24 cellular contexts compared by ENCODE assay signal in genomic region chr9:127644943-127645342, GRCh38. TPM values are rescaled to one million over a fixed set of nuclear protein-coding genes. Genes with fewer than 3 reads are reported as not detected.
DNase-seq lines count a peak whose midpoint lies in the region; ATAC-seq, FAIRE-seq and TF ChIP-seq lines count a peak whose summit lies in the region.
"Had no signal": no experiment of that assay in that cellular context is flagged by ENCODE, and none has a peak within 500 bp of the region (broad histone marks: within the 10 kb centered on the region; RNA-seq: fewer than 3 reads in every experiment).

No MANE protein-coding gene starts in this region.

- no peak for TF ChIP-seq RAD21 in K562 (CRISPR knock-in tag; conservative IDR thresholded peaks at IDR 0.05 in 1 of 2, IDR thresholded peaks at IDR 0.05 in 1 of 2)

- POLR2A ChIA-PET in K562 (lab: Yijun Ruan, JAX) = interaction anchor here (0.6 to 1.3 kb wide), 3 partner anchors 10 to 29 kb away, joined by 3 to 4 read pairs (median 3); no protein-coding TSS in a partner anchor

- TF ChIP-seq EP300 in K562 (IDR thresholded peaks at IDR 0.05; ENCODE audit: low read length) = no peak

- H3K36me3 ChIP-seq in heart right ventricle (no peaks in the 10 kb centered on the region), right atrium auricular region (no peaks in the 10 kb centered on the region), K562 (ENCODE audit: control insufficient read depth, insufficient read depth, low read length) (no peaks in the 10 kb centered on the region), lower lobe of right lung (no peaks in the 10 kb centered on the region)
- H3K36me3 ChIP-seq: adrenal gland; BLaER1 treated with 17β-estradiol and CSF1 and Interleukin-3, amounts not matched to agents 10 nM and 100 nM; prostate gland had no signal

- 55 to 74% methylated on average over 4 of the region's 4 CpGs for WGBS in heart right ventricle, 2 donors
- WGBS in K562 (ENCODE audit: insufficient coverage, low coverage, missing lambda C conversion rate) = 82% methylated on average over 4 of the region's 4 CpGs

- no peaks in the 10 kb centered on the region for H3K9me1 ChIP-seq in K562 (ENCODE audit: control insufficient read depth, insufficient read depth, low read length)

- intact Hi-C loops in heart right ventricle (cut with DNase I) = loop anchor here in 1 of 10 donors (5.0 kb wide), 1 partner anchor 53 kb away; no protein-coding TSS in a partner anchor
- intact Hi-C loops in K562 (cut with micrococcal nuclease) = no loop called here
- intact Hi-C loops in lower lobe of right lung (cut with DNase I) = no loop called here

- no peak for TF ChIP-seq POLR2A in K562 (conservative IDR thresholded peaks at IDR 0.05)

- H3K4me1 ChIP-seq in heart right ventricle = peaks cover 0 to 46% (median 19%) of the 10 kb centered on the region in 9 donors
- peaks cover 0 to 14% of the 10 kb centered on the region in 2 donors for H3K4me1 ChIP-seq in right atrium auricular region
- peaks cover 10 to 16% of the 10 kb centered on the region in 2 experiments; a peak in 4 of 5 replicates for H3K4me1 ChIP-seq in K562 (replicated peaks in 1 of 2; ENCODE audit: control insufficient read depth in 2 of 2, insufficient read depth in 2 of 2, low read length in 2 of 2)
- peaks cover 41% of the 10 kb centered on the region for H3K4me1 ChIP-seq in lower lobe of right lung
- H3K4me1 ChIP-seq: adrenal gland; BLaER1 treated with 17β-estradiol and CSF1 and Interleukin-3, amounts not matched to agents 10 nM and 100 nM; prostate gland had no signal

- no TSS peak for BruUV-seq in K562 (replicated peaks; lab: Mats Ljungman, UMichigan)

- H3K4me2 ChIP-seq in K562 (ENCODE audit: insufficient read depth, low read length) = no peak overlapping the region
- H3K4me2 ChIP-seq: BLaER1 treated with 17β-estradiol and CSF1 and Interleukin-3, amounts not matched to agents 10 nM and 100 nM had no signal

- no peak for FAIRE-seq in K562 (lab: Jason Lieb, UNC)
- FAIRE-seq: small intestine had no signal

- no peaks in the 10 kb centered on the region; the same call in 1 of the 2 replicates for H4K20me1 ChIP-seq in K562 (replicated peaks; ENCODE audit: control insufficient read depth, insufficient read depth, low read length)

- no peaks in the 10 kb centered on the region for H3K9me3 ChIP-seq in heart right ventricle
- H3K9me3 ChIP-seq in right atrium auricular region = no peaks in the 10 kb centered on the region
- no peaks in the 10 kb centered on the region for H3K9me3 ChIP-seq in K562 (replicated peaks; ENCODE audit: control insufficient read depth, insufficient read depth, low read depth, low read length)
- no peaks in the 10 kb centered on the region for H3K9me3 ChIP-seq in lower lobe of right lung
- H3K9me3 ChIP-seq: adrenal gland; BLaER1 treated with 17β-estradiol and CSF1 and Interleukin-3, amounts not matched to agents 10 nM and 100 nM; prostate gland had no signal

- H3K27me3 ChIP-seq in heart right ventricle (no peaks in the 10 kb centered on the region), right atrium auricular region (no peaks in the 10 kb centered on the region), K562 (ENCODE audit: control insufficient read depth in 2 of 2, insufficient read depth in 2 of 2, low read length in 2 of 2) (no peaks in the 10 kb centered on the region), lower lobe of right lung (ENCODE audit: low read depth) (no peaks in the 10 kb centered on the region)
- H3K27me3 ChIP-seq: adrenal gland; BLaER1 treated with 17β-estradiol and CSF1 and Interleukin-3, amounts not matched to agents 10 nM and 100 nM had no signal

- no peak overlapping the region for H3K9ac ChIP-seq in K562 (ENCODE audit: insufficient read depth in 1 of 2, low read depth in 2 of 2, low read length in 2 of 2)
- H3K9ac ChIP-seq: BLaER1 treated with 17β-estradiol and CSF1 and Interleukin-3, amounts not matched to agents 10 nM and 100 nM had no signal

- in situ Hi-C loops in K562 (cut with MboI) = no loop called here

- TF ChIP-seq CTCF in heart right ventricle (IDR thresholded peaks at IDR 0.05) (no peak), right atrium auricular region (IDR thresholded peaks at IDR 0.05) (no peak), K562 (IDR thresholded peaks at IDR 0.05 in 2 of 3, conservative IDR thresholded peaks at IDR 0.05 in 1 of 3; ENCODE audit: insufficient read depth in 2 of 3, low read depth in 1 of 3, low read length in 3 of 3) (no peak), lower lobe of right lung (IDR thresholded peaks at IDR 0.05) (no peak), foreskin fibroblast (IDR thresholded peaks at IDR 0.05; ENCODE audit: low read depth, low read length) (no peak)

- no peaks in the 10 kb centered on the region for H3K79me2 ChIP-seq in K562 (ENCODE audit: control insufficient read depth, insufficient read depth, low read length)

- ATAC-seq in heart right ventricle (peak in 6 of 8 donors; percentile 20 to 47 (median 40)), K562 (no peak), lower lobe of right lung (peak; percentile 52 to 61), HG03135 (IDR thresholded peaks at IDR 0.05; ENCODE audit: unreplicated experiment) (no peak), HG02973 (IDR thresholded peaks at IDR 0.05; ENCODE audit: unreplicated experiment) (no peak), GM19328 (IDR thresholded peaks at IDR 0.05; ENCODE audit: unreplicated experiment) (no peak)
- ATAC-seq: effector memory CD8-positive, alpha-beta T cell had no signal

- DNase-seq in heart right ventricle (no peak), right atrium auricular region (ENCODE audit: low spot score) (no peak), K562 (ENCODE audit: extremely low read depth in 1 of 4, low spot score in 3 of 4) (no peak), lower lobe of right lung (no peak), foreskin fibroblast (no peak)
- DNase-seq: 8988T; activated CD4-positive, alpha-beta T cell treated with anti-CD3 and anti-CD28 coated beads, Interleukin-2, amount 50 U/mL, for 4 hours; activated gamma-delta T cell; adrenal gland; DMS153; effector memory CD8-positive, alpha-beta T cell; head of caudate nucleus; HFFc6; immature natural killer cell; Kasumi-1; NCI-H69; SIG-M5; small intestine; stimulated activated CD4-positive, alpha-beta T cell treated with anti-CD3 and anti-CD28 coated beads, Interleukin-2, amount 100 ng/mL, for 48 hours had no signal

- H2AFZ ChIP-seq in K562 (ENCODE audit: low read depth, low read length) = 0 out of 2 replicates have a peak overlapping the region, but pooled peaks have one; percentile 16

- no peak overlapping the region for H3K4me3 ChIP-seq in heart right ventricle
- no peak overlapping the region for H3K4me3 ChIP-seq in right atrium auricular region
- no peak overlapping the region for H3K4me3 ChIP-seq in K562
- peak overlapping the region; percentile 9 for H3K4me3 ChIP-seq in lower lobe of right lung
- H3K4me3 ChIP-seq in foreskin fibroblast (ENCODE audit: low read depth in 1 of 2, low read length in 2 of 2) = no peak overlapping the region
- H3K4me3 ChIP-seq: adrenal gland; BLaER1 treated with 17β-estradiol and CSF1 and Interleukin-3, amounts not matched to agents 10 nM and 100 nM; prostate gland had no signal

- peak overlapping the region in 3 of 10 donors; percentile 17 to 55 (median 35) for H3K27ac ChIP-seq in heart right ventricle
- H3K27ac ChIP-seq in right atrium auricular region = no peak overlapping the region
- H3K27ac ChIP-seq in K562 (ENCODE audit: extremely low read depth, low read depth, low read length) = no peak overlapping the region
- peak overlapping the region; percentile 51 for H3K27ac ChIP-seq in lower lobe of right lung
- H3K27ac ChIP-seq: adrenal gland; BLaER1 treated with 17β-estradiol and CSF1 and Interleukin-3, amounts not matched to agents 10 nM and 100 nM; prostate gland had no signal

- CTCF ChIA-PET in K562 (lab: Yijun Ruan, JAX; ENCODE audit: low intra/inter-chr PET ratio) = no interaction called here

TF ChIP-seq in K562, 482 proteins besides CTCF, POLR2A, EP300 and RAD21 (continues in another document):
- TF ChIP-seq TCF7L2 (IDR thresholded peaks at IDR 0.05; ENCODE audit: low read depth, low read length) (no peak), GATAD2A (IDR thresholded peaks at IDR 0.05) (no peak), NR0B1 (IDR thresholded peaks at IDR 0.05; ENCODE audit: partially characterized antibody) (no peak), TRIM24 (IDR thresholded peaks at IDR 0.05) (no peak), NR2C1 (IDR thresholded peaks at IDR 0.05) (no peak), NR2C1 (tag; IDR thresholded peaks at IDR 0.05) (no peak), ZNF212 (CRISPR knock-in tag; IDR thresholded peaks at IDR 0.05) (no peak), L3MBTL2 (IDR thresholded peaks at IDR 0.05) (no peak)

RNA-seq across cellular contexts. Expression of gene STXBP1, which starts 32.9 kb away (rescaled TPM):
- 10 to 100 TPM; 36.8 to 59.2 (median 49.4) TPM for total RNA-seq in heart right ventricle
- polyA plus RNA-seq in heart right ventricle = 10 to 100 TPM; 14.4 to 16.5 TPM
- 10 to 100 TPM; 44.9 to 72.8 TPM for total RNA-seq in right atrium auricular region
- total RNA-seq in K562 (2011; cell fraction: chromatin; rRNA removed; ENCODE audit: low replicate concordance) = 36.4 and 43.1 TPM in 2 replicates
- total RNA-seq in K562 (2011; cell fraction: nucleolus; rRNA removed) = 15.3 and 19.2 TPM in 2 replicates
- total RNA-seq in K562 (2011; cell fraction: nucleoplasm; rRNA removed) = 30.8 and 40.9 TPM in 2 replicates
- total RNA-seq in K562 (2014; rRNA removed) = 9.7 and 14.7 TPM in 2 replicates
- 5.6 and 6.0 TPM in 2 replicates for total RNA-seq in K562 (2014; rRNA removed; fragmentation: Illumina TruSeq; extraction: Trizol)
- total RNA-seq in K562 (2015; rRNA removed; fragmentation: Illumina TruSeq; extraction: Trizol) = 4.4 and 4.6 TPM in 2 replicates
- total RNA-seq in K562 (2021) = 32.5 and 35.1 TPM in 2 replicates
- 11.1 and 15.9 TPM in 2 replicates for polyA plus RNA-seq in K562 (2011; rRNA removed)
- polyA plus RNA-seq in K562 (2011; cell fraction: cytosol; rRNA removed) = 9.6 and 10.4 TPM in 2 replicates
- 19.9 and 22.9 TPM in 2 replicates for polyA plus RNA-seq in K562 (2011; cell fraction: nucleus; rRNA removed)
- 24.2 and 28.8 TPM in 2 replicates for polyA plus RNA-seq in K562 (2012)
- 20.2 and 23.8 TPM in 2 replicates for polyA plus RNA-seq in K562 (2014; fragmentation: Illumina TruSeq; extraction: Trizol)
- 1 to 10 TPM; 6.2 to 8.1 TPM for polyA plus RNA-seq in K562 (2014; fragmentation: Nextera tagmentation; extraction: Ambion mirVana)
- 10.9 and 12.7 TPM in 2 replicates for polyA plus RNA-seq in K562 (2014; rRNA removed)
- polyA minus RNA-seq in K562 (2011; rRNA and poly(A)+ RNA removed) = 9.1 and 12.1 TPM in 2 replicates
- polyA minus RNA-seq in K562 (2011; cell fraction: cytosol; rRNA and poly(A)+ RNA removed) = 15.6 and 23.9 TPM in 2 replicates
- 7.0 and 13.6 TPM in 2 replicates for polyA minus RNA-seq in K562 (2011; cell fraction: nucleus; rRNA and poly(A)+ RNA removed)
- total RNA-seq in lower lobe of right lung = 88.6 TPM

Comparison
In these comparisons a context has a peak if more than half of its experiments do, and no peak if none do; other contexts are left out.
1. ATAC-seq: peak in heart right ventricle (6 of 8) and lower lobe of right lung (2 of 2); none in K562 (single experiment), HG03135 (single experiment), HG02973 (single experiment) and GM19328 (single experiment).